ENCODE assay signal across 20 cellular contexts in the genomic region with DNA sequence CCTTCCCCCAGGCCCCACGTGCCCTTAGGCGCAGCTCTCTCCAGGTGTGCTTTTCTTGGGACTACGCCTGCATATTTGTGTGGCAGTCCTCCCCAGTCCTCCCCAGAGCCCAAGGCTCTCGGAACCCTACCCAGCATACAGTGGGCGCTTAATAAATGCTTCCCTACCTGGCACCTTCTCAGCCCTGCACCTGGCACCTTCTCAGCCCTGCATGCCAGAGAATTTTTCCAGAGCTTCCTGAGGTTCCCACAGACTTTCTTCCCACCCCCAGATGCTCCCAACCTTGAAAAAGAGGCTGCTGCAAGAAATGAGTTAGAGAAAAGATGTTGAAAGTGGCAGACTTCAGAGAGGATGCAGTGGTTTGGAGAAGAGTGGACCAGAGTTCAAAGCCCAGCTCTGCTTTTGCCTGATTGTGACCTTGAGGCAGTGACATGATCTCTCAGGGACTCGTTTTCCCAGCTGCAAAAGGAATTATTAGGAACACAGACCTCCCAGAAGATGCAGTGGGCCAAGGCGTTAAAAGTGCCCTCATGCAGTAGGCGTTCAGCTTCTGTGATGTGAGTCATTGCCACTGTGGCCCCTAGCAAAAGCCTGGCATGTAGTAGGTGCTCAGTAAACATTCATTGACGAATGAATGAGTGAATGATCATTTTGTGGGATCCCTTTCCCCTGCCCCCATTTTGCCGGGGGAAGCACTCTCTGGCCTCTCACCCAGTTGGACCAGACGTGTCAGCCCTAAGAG.
DNase-seq lines count a peak whose midpoint lies in the region; ATAC-seq, FAIRE-seq and TF ChIP-seq lines count a peak whose summit lies in the region.
"Had no signal": no experiment of that assay in that cellular context is flagged by ENCODE, and none has a peak within 500 bp of the region (broad histone marks: within the 10 kb centered on the region; RNA-seq: fewer than 3 reads in every experiment).

No MANE protein-coding gene starts in this region.

- peaks cover 18% of the 10 kb centered on the region for H3K4me1 Mint-ChIP-seq in stimulated activated naive CD8-positive, alpha-beta T cell treated with anti-CD3 and anti-CD28 coated beads, Interleukin-15, amount 100 ng/mL, for 72 hours
- peaks cover 8% of the 10 kb centered on the region for H3K4me1 Mint-ChIP-seq in activated CD8-positive, alpha-beta T cell treated with anti-CD3 and anti-CD28 coated beads for 36 hours (ENCODE audit: low read depth)
- H3K4me1 Mint-ChIP-seq: CD8-positive, alpha-beta memory T cell had no signal

- H3K4me3 ChIP-seq in bronchial epithelial cell (ENCODE audit: low read depth, low read length) (no peak overlapping the region), ascending aorta (no peak overlapping the region)

- CTCF ChIA-PET in activated CD8-positive, alpha-beta T cell treated with anti-CD3 and anti-CD28 coated beads for 36 hours (lab: Charles Lee) = no interaction called here

- no peaks in the 10 kb centered on the region for H3K4me1 ChIP-seq in ascending aorta

- no peak overlapping the region for H3K4me3 Mint-ChIP-seq in stimulated activated naive CD8-positive, alpha-beta T cell treated with anti-CD3 and anti-CD28 coated beads, Interleukin-15, amount 100 ng/mL, for 72 hours
- no peak overlapping the region for H3K4me3 Mint-ChIP-seq in activated CD8-positive, alpha-beta T cell treated with anti-CD3 and anti-CD28 coated beads for 36 hours
- H3K4me3 Mint-ChIP-seq: CD8-positive, alpha-beta memory T cell; H9 had no signal

- H3K9me3 ChIP-seq in ascending aorta = no peaks in the 10 kb centered on the region
- H3K9me3 ChIP-seq: BE2C had no signal

- peaks cover 25% of the 10 kb centered on the region for H3K27me3 Mint-ChIP-seq in stimulated activated naive CD8-positive, alpha-beta T cell treated with anti-CD3 and anti-CD28 coated beads, Interleukin-15, amount 100 ng/mL, for 72 hours
- peaks cover 13% of the 10 kb centered on the region for H3K27me3 Mint-ChIP-seq in activated CD8-positive, alpha-beta T cell treated with anti-CD3 and anti-CD28 coated beads for 36 hours

- H3K27me3 ChIP-seq in bronchial epithelial cell (ENCODE audit: control insufficient read depth, insufficient read depth, low read length) = no peaks in the 10 kb centered on the region
- H3K27me3 ChIP-seq in ascending aorta = no peaks in the 10 kb centered on the region
- H3K27me3 ChIP-seq: BE2C had no signal

- no peaks in the 10 kb centered on the region for H3K9me3 Mint-ChIP-seq in stimulated activated naive CD8-positive, alpha-beta T cell treated with anti-CD3 and anti-CD28 coated beads, Interleukin-15, amount 100 ng/mL, for 72 hours
- H3K9me3 Mint-ChIP-seq in activated CD8-positive, alpha-beta T cell treated with anti-CD3 and anti-CD28 coated beads for 36 hours = no peaks in the 10 kb centered on the region
- H3K9me3 Mint-ChIP-seq: CD8-positive, alpha-beta memory T cell; H9 had no signal

- POLR2A ChIA-PET in activated CD8-positive, alpha-beta T cell treated with anti-CD3 and anti-CD28 coated beads for 36 hours (lab: Charles Lee) = no interaction called here

- H3K36me3 ChIP-seq in bronchial epithelial cell (ENCODE audit: control insufficient read depth, insufficient read depth, low read length) (no peaks in the 10 kb centered on the region), ascending aorta (no peaks in the 10 kb centered on the region)
- H3K36me3 ChIP-seq: BE2C had no signal

- no peak for DNase-seq in stimulated activated naive CD8-positive, alpha-beta T cell treated with anti-CD3 and anti-CD28 coated beads, Interleukin-15, amount 100 ng/mL, for 72 hours
- no peak for DNase-seq in stimulated activated naive CD8-positive, alpha-beta T cell treated with anti-CD3 and anti-CD28 coated beads, Interleukin-15, Interleukin-2, amounts not matched to agents 100 U/mL and 50 U/mL, for 24 hours
- peak; percentile 27 for DNase-seq in activated CD8-positive, alpha-beta T cell treated with anti-CD3 and anti-CD28 coated beads for 36 hours
- DNase-seq in bronchial epithelial cell (ENCODE audit: low read depth) (no peak), urothelium cell line (ENCODE audit: low spot score) (no peak), ascending aorta (ENCODE audit: low spot score in 2 of 2) (no peak), NCI-H2107 (lab: John Stamatoyannopoulos, UW) (no peak)
- DNase-seq: ACHN; C1 segment of cervical spinal cord; CD8-positive, alpha-beta memory T cell; DMS79; GDM1; GOT3 had no signal

- FAIRE-seq in bronchial epithelial cell (lab: Jason Lieb, UNC) (peak; percentile 43), urothelium cell line (lab: Jason Lieb, UNC) (peak; percentile 23)
- FAIRE-seq: A204.1, GM12892, GM18507 had no signal

- no peaks in the 10 kb centered on the region for H3K36me3 Mint-ChIP-seq in activated CD8-positive, alpha-beta T cell treated with anti-CD3 and anti-CD28 coated beads for 36 hours (ENCODE audit: low read depth)
- H3K36me3 Mint-ChIP-seq: CD4-positive, CD25-positive, alpha-beta regulatory T cell; CD8-positive, alpha-beta memory T cell had no signal

- no peak overlapping the region for H3K27ac ChIP-seq in ascending aorta

- ATAC-seq in stimulated activated naive CD8-positive, alpha-beta T cell treated with anti-CD3 and anti-CD28 coated beads, Interleukin-15, amount 100 ng/mL, for 72 hours = peak; percentile 60
- no peak for ATAC-seq in stimulated activated naive CD8-positive, alpha-beta T cell treated with anti-CD3 and anti-CD28 coated beads, Interleukin-15, Interleukin-2, amounts not matched to agents 100 U/mL and 50 U/mL, for 24 hours
- peak; percentile 56 for ATAC-seq in activated CD8-positive, alpha-beta T cell treated with anti-CD3 and anti-CD28 coated beads for 36 hours
- ATAC-seq in HG03025 (IDR thresholded peaks at IDR 0.05; ENCODE audit: low FRiP score, unreplicated experiment) = no peak

- intact Hi-C loops in activated CD8-positive, alpha-beta T cell treated with anti-CD3 and anti-CD28 coated beads for 36 hours (cut with micrococcal nuclease) = no loop called here
- intact Hi-C loops in ascending aorta (cut with DNase I) = no loop called here

- TF ChIP-seq CTCF in activated CD8-positive, alpha-beta T cell treated with anti-CD3 and anti-CD28 coated beads for 36 hours (IDR thresholded peaks at IDR 0.05) = no peak
- TF ChIP-seq CTCF in bronchial epithelial cell (IDR thresholded peaks at IDR 0.05; ENCODE audit: insufficient read depth, low read length, severe bottlenecking) (no peak), ascending aorta (IDR thresholded peaks at IDR 0.05) (no peak)

- H3K27ac Mint-ChIP-seq in stimulated activated naive CD8-positive, alpha-beta T cell treated with anti-CD3 and anti-CD28 coated beads, Interleukin-15, amount 100 ng/mL, for 72 hours = no peak overlapping the region
- H3K27ac Mint-ChIP-seq in activated CD8-positive, alpha-beta T cell treated with anti-CD3 and anti-CD28 coated beads for 36 hours = no peak overlapping the region
- H3K27ac Mint-ChIP-seq: CD8-positive, alpha-beta memory T cell had no signal

Comparison
In these comparisons a context has a peak if more than half of its experiments do, and no peak if none do; other contexts are left out.
1. ATAC-seq: peak in stimulated activated naive CD8-positive, alpha-beta T cell treated with anti-CD3 and anti-CD28 coated beads, Interleukin-15, amount 100 ng/mL, for 72 hours (single experiment) and activated CD8-positive, alpha-beta T cell treated with anti-CD3 and anti-CD28 coated beads for 36 hours (single experiment); none in stimulated activated naive CD8-positive, alpha-beta T cell treated with anti-CD3 and anti-CD28 coated beads, Interleukin-15, Interleukin-2, amounts not matched to agents 100 U/mL and 50 U/mL, for 24 hours (single experiment) and HG03025 (single experiment).